Comparison of ENCODE assay signal across 1 cellular context in the genomic region with DNA sequence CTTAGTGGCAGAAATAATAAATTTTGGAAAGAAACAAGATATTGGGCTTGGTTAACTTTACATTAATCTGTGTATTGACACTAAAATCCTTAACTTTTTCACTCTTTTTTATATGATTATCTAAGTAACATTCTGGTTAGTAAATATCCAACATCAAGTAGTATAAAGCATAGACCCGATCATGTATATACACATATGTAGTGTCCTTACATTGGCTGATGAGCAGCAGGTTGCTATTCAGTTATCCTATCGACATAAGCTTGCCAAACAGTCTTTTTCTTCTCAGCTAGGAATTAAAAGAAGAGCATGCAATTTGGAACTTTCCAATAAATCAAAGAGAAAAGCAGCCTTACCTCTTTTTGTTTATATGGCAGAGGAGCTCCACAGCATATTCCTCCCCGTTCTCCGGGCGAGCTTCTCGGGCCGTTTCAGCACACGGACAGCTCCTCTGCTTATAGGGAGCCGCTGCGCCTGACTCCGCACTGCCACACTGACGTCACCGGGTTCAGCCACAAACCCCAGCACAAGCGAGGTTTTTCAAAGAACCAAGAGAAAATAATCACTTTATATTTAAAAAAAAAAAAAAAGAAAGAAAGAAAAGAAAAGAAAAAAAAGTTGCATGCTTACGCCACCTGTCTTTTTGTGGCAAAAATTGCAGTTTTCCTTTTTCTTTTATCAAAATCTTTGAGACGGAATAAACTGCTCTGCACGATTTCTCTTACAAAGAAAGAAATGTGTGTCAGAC.
TF ChIP-seq lines count a peak whose summit lies in the region.

Gene SCG2 (minus strand): TSS at position 430 of the 745 bp plus-strand sequence. CDS start 3,079 bp downstream, outside the sequence.

TF ChIP-seq in HepG2, 621 proteins besides CTCF, POLR2A, EP300 and RAD21 (continued from another document and continues in another):
- TF ChIP-seq REST (IDR thresholded peaks at IDR 0.05; ENCODE audit: borderline replicate concordance in 1 of 2, low read depth in 1 of 2, low read length in 2 of 2) (peak; percentile 81 to 97), ZNF790 (CRISPR knock-in tag; IDR thresholded peaks at IDR 0.05; ENCODE audit: borderline replicate concordance) (no peak), TEAD3 (CRISPR knock-in tag; optimal IDR thresholded peaks at IDR 0.05; ENCODE audit: borderline replicate concordance) (peak; percentile 36), ZNF687 (CRISPR knock-in tag; IDR thresholded peaks at IDR 0.05) (0 out of 2 replicates have a peak, but pooled peaks have one; percentile 15), SMYD3 (CRISPR knock-in tag; IDR thresholded peaks at IDR 0.05) (no peak), MAFK (conservative IDR thresholded peaks at IDR 0.05 in 1 of 2, IDR thresholded peaks at IDR 0.05 in 1 of 2; ENCODE audit: low read length in 2 of 2) (no peak), THYN1 (CRISPR knock-in tag; IDR thresholded peaks at IDR 0.05; ENCODE audit: borderline replicate concordance, low read depth) (no peak), RFX3 (CRISPR knock-in tag; IDR thresholded peaks at IDR 0.05) (no peak), ZNF619 (CRISPR knock-in tag; IDR thresholded peaks at IDR 0.05) (no peak), ZNF850 (CRISPR knock-in tag; conservative IDR thresholded peaks at IDR 0.05) (no peak), KLF6 (CRISPR knock-in tag; IDR thresholded peaks at IDR 0.05) (peak; percentile 77; the same call in 1 of the 2 replicates), MIER2 (CRISPR knock-in tag; IDR thresholded peaks at IDR 0.05) (peak; percentile 98), STAG1 (CRISPR knock-in tag; IDR thresholded peaks at IDR 0.05) (no peak), GABPB1 (CRISPR knock-in tag; IDR thresholded peaks at IDR 0.05) (no peak), U2AF2 (IDR thresholded peaks at IDR 0.05; ENCODE audit: low read depth, low read length) (no peak), FOXA3 (CRISPR knock-in tag; IDR thresholded peaks at IDR 0.05) (0 out of 2 replicates have a peak, but pooled peaks have one; percentile 22), FOXK2 (IDR thresholded peaks at IDR 0.05) (no peak), RORA (CRISPR knock-in tag; IDR thresholded peaks at IDR 0.05) (no peak), MXD4 (CRISPR knock-in tag; IDR thresholded peaks at IDR 0.05) (0 out of 2 replicates have a peak, but pooled peaks have one; percentile 44), ZNF780A (CRISPR knock-in tag; IDR thresholded peaks at IDR 0.05) (no peak), NFKB2 (CRISPR knock-in tag; IDR thresholded peaks at IDR 0.05; ENCODE audit: borderline replicate concordance) (peak; percentile 55; the same call in 1 of the 2 replicates), HDAC2 (CRISPR knock-in tag; IDR thresholded peaks at IDR 0.05) (peak; percentile 59; the same call in 1 of the 2 replicates), ATF7 (IDR thresholded peaks at IDR 0.05) (peak; percentile 87), ATF7 (CRISPR knock-in tag; IDR thresholded peaks at IDR 0.05) (0 out of 2 replicates have a peak, but pooled peaks have one; percentile 39), FOSL1 (CRISPR knock-in tag; IDR thresholded peaks at IDR 0.05; ENCODE audit: borderline replicate concordance) (no peak), HMG20B (CRISPR knock-in tag; conservative IDR thresholded peaks at IDR 0.05) (no peak), E2F1 (CRISPR knock-in tag; IDR thresholded peaks at IDR 0.05) (no peak), ZFX (CRISPR knock-in tag; IDR thresholded peaks at IDR 0.05; ENCODE audit: low read depth) (no peak), SALL2 (CRISPR knock-in tag; IDR thresholded peaks at IDR 0.05) (no peak), MEIS2 (CRISPR knock-in tag; IDR thresholded peaks at IDR 0.05) (0 out of 2 replicates have a peak, but pooled peaks have one; percentile 34), RXRB (CRISPR knock-in tag; IDR thresholded peaks at IDR 0.05; ENCODE audit: borderline replicate concordance) (0 out of 2 replicates have a peak, but pooled peaks have one; percentile 30)
- TF ChIP-seq, protein P1, sequence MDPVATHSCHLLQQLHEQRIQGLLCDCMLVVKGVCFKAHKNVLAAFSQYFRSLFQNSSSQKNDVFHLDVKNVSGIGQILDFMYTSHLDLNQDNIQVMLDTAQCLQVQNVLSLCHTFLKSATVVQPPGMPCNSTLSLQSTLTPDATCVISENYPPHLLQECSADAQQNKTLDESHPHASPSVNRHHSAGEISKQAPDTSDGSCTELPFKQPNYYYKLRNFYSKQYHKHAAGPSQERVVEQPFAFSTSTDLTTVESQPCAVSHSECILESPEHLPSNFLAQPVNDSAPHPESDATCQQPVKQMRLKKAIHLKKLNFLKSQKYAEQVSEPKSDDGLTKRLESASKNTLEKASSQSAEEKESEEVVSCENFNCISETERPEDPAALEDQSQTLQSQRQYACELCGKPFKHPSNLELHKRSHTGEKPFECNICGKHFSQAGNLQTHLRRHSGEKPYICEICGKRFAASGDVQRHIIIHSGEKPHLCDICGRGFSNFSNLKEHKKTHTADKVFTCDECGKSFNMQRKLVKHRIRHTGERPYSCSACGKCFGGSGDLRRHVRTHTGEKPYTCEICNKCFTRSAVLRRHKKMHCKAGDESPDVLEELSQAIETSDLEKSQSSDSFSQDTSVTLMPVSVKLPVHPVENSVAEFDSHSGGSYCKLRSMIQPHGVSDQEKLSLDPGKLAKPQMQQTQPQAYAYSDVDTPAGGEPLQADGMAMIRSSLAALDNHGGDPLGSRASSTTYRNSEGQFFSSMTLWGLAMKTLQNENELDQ (CRISPR knock-in tag; IDR thresholded peaks at IDR 0.05; ENCODE audit: borderline replicate concordance) = 0 out of 2 replicates have a peak, but pooled peaks have one; percentile 60
- TF ChIP-seq, protein P2, sequence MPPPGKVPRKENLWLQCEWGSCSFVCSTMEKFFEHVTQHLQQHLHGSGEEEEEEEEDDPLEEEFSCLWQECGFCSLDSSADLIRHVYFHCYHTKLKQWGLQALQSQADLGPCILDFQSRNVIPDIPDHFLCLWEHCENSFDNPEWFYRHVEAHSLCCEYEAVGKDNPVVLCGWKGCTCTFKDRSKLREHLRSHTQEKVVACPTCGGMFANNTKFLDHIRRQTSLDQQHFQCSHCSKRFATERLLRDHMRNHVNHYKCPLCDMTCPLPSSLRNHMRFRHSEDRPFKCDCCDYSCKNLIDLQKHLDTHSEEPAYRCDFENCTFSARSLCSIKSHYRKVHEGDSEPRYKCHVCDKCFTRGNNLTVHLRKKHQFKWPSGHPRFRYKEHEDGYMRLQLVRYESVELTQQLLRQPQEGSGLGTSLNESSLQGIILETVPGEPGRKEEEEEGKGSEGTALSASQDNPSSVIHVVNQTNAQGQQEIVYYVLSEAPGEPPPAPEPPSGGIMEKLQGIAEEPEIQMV (CRISPR knock-in tag; IDR thresholded peaks at IDR 0.05; ENCODE audit: low read depth) = no peak
- TF ChIP-seq, protein P3, sequence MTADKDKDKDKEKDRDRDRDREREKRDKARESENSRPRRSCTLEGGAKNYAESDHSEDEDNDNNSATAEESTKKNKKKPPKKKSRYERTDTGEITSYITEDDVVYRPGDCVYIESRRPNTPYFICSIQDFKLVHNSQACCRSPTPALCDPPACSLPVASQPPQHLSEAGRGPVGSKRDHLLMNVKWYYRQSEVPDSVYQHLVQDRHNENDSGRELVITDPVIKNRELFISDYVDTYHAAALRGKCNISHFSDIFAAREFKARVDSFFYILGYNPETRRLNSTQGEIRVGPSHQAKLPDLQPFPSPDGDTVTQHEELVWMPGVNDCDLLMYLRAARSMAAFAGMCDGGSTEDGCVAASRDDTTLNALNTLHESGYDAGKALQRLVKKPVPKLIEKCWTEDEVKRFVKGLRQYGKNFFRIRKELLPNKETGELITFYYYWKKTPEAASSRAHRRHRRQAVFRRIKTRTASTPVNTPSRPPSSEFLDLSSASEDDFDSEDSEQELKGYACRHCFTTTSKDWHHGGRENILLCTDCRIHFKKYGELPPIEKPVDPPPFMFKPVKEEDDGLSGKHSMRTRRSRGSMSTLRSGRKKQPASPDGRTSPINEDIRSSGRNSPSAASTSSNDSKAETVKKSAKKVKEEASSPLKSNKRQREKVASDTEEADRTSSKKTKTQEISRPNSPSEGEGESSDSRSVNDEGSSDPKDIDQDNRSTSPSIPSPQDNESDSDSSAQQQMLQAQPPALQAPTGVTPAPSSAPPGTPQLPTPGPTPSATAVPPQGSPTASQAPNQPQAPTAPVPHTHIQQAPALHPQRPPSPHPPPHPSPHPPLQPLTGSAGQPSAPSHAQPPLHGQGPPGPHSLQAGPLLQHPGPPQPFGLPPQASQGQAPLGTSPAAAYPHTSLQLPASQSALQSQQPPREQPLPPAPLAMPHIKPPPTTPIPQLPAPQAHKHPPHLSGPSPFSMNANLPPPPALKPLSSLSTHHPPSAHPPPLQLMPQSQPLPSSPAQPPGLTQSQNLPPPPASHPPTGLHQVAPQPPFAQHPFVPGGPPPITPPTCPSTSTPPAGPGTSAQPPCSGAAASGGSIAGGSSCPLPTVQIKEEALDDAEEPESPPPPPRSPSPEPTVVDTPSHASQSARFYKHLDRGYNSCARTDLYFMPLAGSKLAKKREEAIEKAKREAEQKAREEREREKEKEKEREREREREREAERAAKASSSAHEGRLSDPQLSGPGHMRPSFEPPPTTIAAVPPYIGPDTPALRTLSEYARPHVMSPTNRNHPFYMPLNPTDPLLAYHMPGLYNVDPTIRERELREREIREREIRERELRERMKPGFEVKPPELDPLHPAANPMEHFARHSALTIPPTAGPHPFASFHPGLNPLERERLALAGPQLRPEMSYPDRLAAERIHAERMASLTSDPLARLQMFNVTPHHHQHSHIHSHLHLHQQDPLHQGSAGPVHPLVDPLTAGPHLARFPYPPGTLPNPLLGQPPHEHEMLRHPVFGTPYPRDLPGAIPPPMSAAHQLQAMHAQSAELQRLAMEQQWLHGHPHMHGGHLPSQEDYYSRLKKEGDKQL (CRISPR knock-in tag; IDR thresholded peaks at IDR 0.05; ENCODE audit: low read depth) = 0 out of 2 replicates have a peak, but pooled peaks have one; percentile 46
- TF ChIP-seq, protein P4, sequence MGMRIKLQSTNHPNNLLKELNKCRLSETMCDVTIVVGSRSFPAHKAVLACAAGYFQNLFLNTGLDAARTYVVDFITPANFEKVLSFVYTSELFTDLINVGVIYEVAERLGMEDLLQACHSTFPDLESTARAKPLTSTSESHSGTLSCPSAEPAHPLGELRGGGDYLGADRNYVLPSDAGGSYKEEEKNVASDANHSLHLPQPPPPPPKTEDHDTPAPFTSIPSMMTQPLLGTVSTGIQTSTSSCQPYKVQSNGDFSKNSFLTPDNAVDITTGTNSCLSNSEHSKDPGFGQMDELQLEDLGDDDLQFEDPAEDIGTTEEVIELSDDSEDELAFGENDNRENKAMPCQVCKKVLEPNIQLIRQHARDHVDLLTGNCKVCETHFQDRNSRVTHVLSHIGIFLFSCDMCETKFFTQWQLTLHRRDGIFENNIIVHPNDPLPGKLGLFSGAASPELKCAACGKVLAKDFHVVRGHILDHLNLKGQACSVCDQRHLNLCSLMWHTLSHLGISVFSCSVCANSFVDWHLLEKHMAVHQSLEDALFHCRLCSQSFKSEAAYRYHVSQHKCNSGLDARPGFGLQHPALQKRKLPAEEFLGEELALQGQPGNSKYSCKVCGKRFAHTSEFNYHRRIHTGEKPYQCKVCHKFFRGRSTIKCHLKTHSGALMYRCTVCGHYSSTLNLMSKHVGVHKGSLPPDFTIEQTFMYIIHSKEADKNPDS (CRISPR knock-in tag; IDR thresholded peaks at IDR 0.05) = no peak
